Comparison of ENCODE assay signal across 8 cellular contexts in the genomic region with DNA sequence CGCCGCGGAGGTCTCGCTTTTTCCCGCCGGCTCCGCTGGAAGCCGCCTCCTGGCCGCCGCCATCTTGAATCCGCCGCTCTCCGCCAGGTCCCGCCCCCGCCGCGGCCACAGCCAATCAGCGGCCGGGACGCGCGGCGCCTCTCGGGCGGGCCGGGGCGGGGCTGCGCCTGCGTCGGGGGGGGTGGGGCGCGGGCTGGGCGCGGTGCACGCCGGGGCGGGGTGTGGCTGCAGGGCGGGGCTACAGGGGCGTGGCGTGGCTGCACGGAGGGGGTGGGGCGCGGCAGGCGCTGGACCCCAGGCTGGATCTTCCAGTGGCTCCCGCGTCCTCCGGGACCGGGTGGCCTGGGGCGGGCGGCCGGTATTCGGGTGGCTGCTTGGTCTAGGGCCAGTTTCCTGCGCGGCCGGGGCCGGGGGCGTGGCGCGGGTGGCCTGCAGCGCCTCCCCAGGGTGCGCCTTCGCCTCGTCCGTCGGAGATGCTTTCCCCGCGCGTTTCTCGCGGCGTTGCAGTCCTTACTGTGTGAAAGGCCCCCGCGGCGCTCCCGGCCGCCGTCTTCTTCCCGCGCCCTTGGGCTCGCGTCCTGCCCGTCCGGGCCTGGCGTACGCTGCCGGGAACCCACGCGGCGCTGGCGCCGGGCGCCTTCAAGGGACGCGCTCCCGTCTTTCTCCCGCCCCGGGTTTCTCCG. TPM values are rescaled to one million over a fixed set of nuclear protein-coding genes. Genes with fewer than 3 reads are reported as not detected.
DNase-seq lines count a peak whose midpoint lies in the region; TF ChIP-seq lines count a peak whose summit lies in the region.

No MANE protein-coding gene starts in this region.

- H3K4me3 ChIP-seq in H7 (ENCODE audit: insufficient read depth, low read depth, low read length) (peak overlapping the region; percentile 100), Loucy (ENCODE audit: low read length, poor library complexity, severe bottlenecking) (peak overlapping the region; percentile 99), SJCRH30 (peak overlapping the region; percentile 99)

- peak overlapping the region; percentile 78 for H2AFZ ChIP-seq in Loucy (ENCODE audit: low read length)

- H3K9me2 ChIP-seq in Loucy (replicated peaks; ENCODE audit: low read depth, low read length) = no peaks in the 10 kb centered on the region

- H3K4me2 ChIP-seq in Loucy (ENCODE audit: low read depth, low read length, poor library complexity, severe bottlenecking) = peak overlapping the region; percentile 95

- no peak for TF ChIP-seq CTCF in Loucy (conservative IDR thresholded peaks at IDR 0.05; ENCODE audit: low read length)

- H3K4me1 ChIP-seq in Loucy (ENCODE audit: insufficient read depth, low read length, poor library complexity, severe bottlenecking) (peaks cover 50% of the 10 kb centered on the region), SJCRH30 (peaks cover 5% of the 10 kb centered on the region)

- H3K79me2 ChIP-seq in Loucy (ENCODE audit: insufficient read depth, low read length) = peaks cover 81% of the 10 kb centered on the region

- no peaks in the 10 kb centered on the region for H3K9me3 ChIP-seq in Loucy (ENCODE audit: insufficient read depth, low read depth, low read length)
- H3K9me3 ChIP-seq in SJCRH30 (replicated peaks) = no peaks in the 10 kb centered on the region

- peaks cover 4% of the 10 kb centered on the region for H3K36me3 ChIP-seq in H7 (replicated peaks; ENCODE audit: control insufficient read depth, insufficient read depth, low read length)
- peaks cover 8% of the 10 kb centered on the region; the same call in 1 of the 2 replicates for H3K36me3 ChIP-seq in Loucy (ENCODE audit: insufficient read depth, low read length)
- peaks cover 10% of the 10 kb centered on the region for H3K36me3 ChIP-seq in SJCRH30

- peak overlapping the region; percentile 100 for H3K9ac ChIP-seq in Loucy (ENCODE audit: low read depth, low read length, poor library complexity, severe bottlenecking)

- peaks cover 38% of the 10 kb centered on the region for H4K20me1 ChIP-seq in Loucy (ENCODE audit: insufficient read depth, low read length, poor library complexity, severe bottlenecking)

- DNase-seq in GDM1 (lab: John Stamatoyannopoulos, UW) = peak; percentile 83
- peak; percentile 99 for DNase-seq in H7
- DNase-seq in SJCRH30 = peak; percentile 87 to 88
- DNase-seq in activated naive CD4-positive, alpha-beta T cell treated with Interleukin-2 at 50 U/mL for 16 hours = peak; percentile 88
- peak; percentile 98 for DNase-seq in germinal center (ENCODE audit: low spot score)
- DNase-seq in occipital lobe (lab: John Stamatoyannopoulos, UW) = peak; percentile 86
- DNase-seq in superior temporal gyrus (ENCODE audit: extremely low spot score) = peak; percentile 73

- peaks cover 16% of the 10 kb centered on the region for H3F3A ChIP-seq in Loucy (ENCODE audit: low read depth)

- peak overlapping the region; percentile 98 for H3K27ac ChIP-seq in SJCRH30

- no peaks in the 10 kb centered on the region for H3K27me3 ChIP-seq in H7 (ENCODE audit: control insufficient read depth, insufficient read depth, low read length)
- peaks cover 17% of the 10 kb centered on the region for H3K27me3 ChIP-seq in Loucy (ENCODE audit: insufficient read depth, low read length, poor library complexity, severe bottlenecking)
- no peaks in the 10 kb centered on the region for H3K27me3 ChIP-seq in SJCRH30

RNA-seq across cellular contexts. Expression of a gene that starts 0.6 kb away (rescaled TPM):
- 20.7 and 37.7 TPM in 2 replicates for total RNA-seq in H7 (2014; rRNA removed; shearing (Covaris generic))
- total RNA-seq in SJCRH30 (2014; rRNA removed; shearing (Covaris generic)) = 21.7 and 35.7 TPM in 2 replicates
- total RNA-seq in occipital lobe = 18.4 TPM

RNA-seq across cellular contexts. Expression of a gene that starts 0.9 kb away (rescaled TPM):
- 16.8 and 26.4 TPM in 2 replicates for total RNA-seq in H7 (2014; rRNA removed; shearing (Covaris generic))
- 33.0 and 40.7 TPM in 2 replicates for total RNA-seq in SJCRH30 (2014; rRNA removed; shearing (Covaris generic))
- 3.0 TPM for total RNA-seq in occipital lobe

RNA-seq across cellular contexts. Expression of a gene that starts 38.4 kb away (rescaled TPM):
- 28.0 and 35.0 TPM in 2 replicates for total RNA-seq in H7 (2014; rRNA removed; shearing (Covaris generic))
- total RNA-seq in SJCRH30 (2014; rRNA removed; shearing (Covaris generic)) = 16.1 and 16.4 TPM in 2 replicates
- 11.7 TPM for total RNA-seq in occipital lobe

RNA-seq across cellular contexts. Expression of a gene that starts 39.1 kb away (rescaled TPM):
- total RNA-seq in H7 (2014; rRNA removed; shearing (Covaris generic)) = 84.8 and 112 TPM in 2 replicates
- total RNA-seq in SJCRH30 (2014; rRNA removed; shearing (Covaris generic)) = 39.8 and 49.2 TPM in 2 replicates
- total RNA-seq in occipital lobe = 82.7 TPM

Comparison
In these comparisons a context has a peak if more than half of its experiments do, and no peak if none do; other contexts are left out.
1. Peak in every context shown above with its lines: DNase-seq, H3K4me3 ChIP-seq and H3K27ac ChIP-seq.